ENCODE assay signal across 21 cellular contexts in the genomic region with DNA sequence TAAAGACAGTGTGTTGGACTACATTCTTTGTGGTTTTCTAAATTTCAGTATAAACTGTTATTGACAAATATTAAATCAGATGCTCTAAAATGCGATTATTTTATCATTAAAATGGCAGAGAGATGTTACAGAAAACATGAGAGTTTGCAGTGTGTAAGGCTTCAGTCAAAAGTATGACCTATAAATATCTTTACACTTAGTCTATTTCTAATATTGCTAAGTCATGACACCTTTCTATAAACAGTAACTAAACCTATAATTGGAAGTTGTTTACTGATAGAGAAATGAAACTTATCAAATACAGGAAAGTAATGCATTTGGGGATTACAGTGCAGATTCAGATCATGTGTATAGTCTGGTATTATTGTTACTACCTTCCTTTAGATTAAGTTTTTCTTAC.
"Had no signal": no experiment of that assay in that cellular context is flagged by ENCODE, and none has a peak within 500 bp of the region (broad histone marks: within the 10 kb centered on the region; RNA-seq: fewer than 3 reads in every experiment).

No MANE protein-coding gene starts in this region.

- H3K36me3 ChIP-seq: brain microvascular endothelial cell had no signal

- DNase-seq: activated CD4-positive, alpha-beta memory T cell treated with anti-CD3 and anti-CD28 coated beads, Interleukin-2, amount 10 ng/mL, durations not matched to agents 7 days and 5 days; activated CD4-positive, alpha-beta T cell treated with anti-CD3 and anti-CD28 coated beads, Interleukin-2, amount 10 ng/mL, durations not matched to agents 7 days and 5 days; activated CD4-positive, CD25-positive, alpha-beta regulatory T cell; activated gamma-delta T cell; activated naive CD4-positive, alpha-beta T cell treated with anti-CD3 and anti-CD28 coated beads for 36 hours; activated T-cell treated with anti-CD3 and anti-CD28 coated beads for 4 hours; activated T-cell treated with anti-CD3 and anti-CD28 coated beads, Interleukin-2, amount 50 U/mL, for 48 hours; brain microvascular endothelial cell; caudate nucleus; NCI-H1105 treated with DMSO at 0.1 percent for 48 hours; NCI-H1436 treated with DMSO at 0.1 percent for 48 hours; NCI-H187; NCI-H2081; NCI-H510A treated with DMSO at 0.1 percent for 48 hours; NCI-H69; Peyer's patch; SHP77 treated with DMSO at 0.1 percent for 48 hours; T-helper 1 cell had no signal

- H3K9me3 ChIP-seq: Peyer's patch had no signal

- H3K27ac ChIP-seq: brain microvascular endothelial cell, Peyer's patch, RWPE1, VCaP had no signal

- ATAC-seq: activated T-helper 17 cell treated with anti-CD3 and anti-CD28 coated beads, Interleukin-2, amount 50 U/mL, for 72 hours had no signal

- H3K4me3 ChIP-seq: Peyer's patch had no signal

- H3K27me3 ChIP-seq: brain microvascular endothelial cell, Peyer's patch had no signal

- H3K4me1 ChIP-seq: Peyer's patch had no signal
